ENCODE assay signal across 1 cellular context in the genomic region with DNA sequence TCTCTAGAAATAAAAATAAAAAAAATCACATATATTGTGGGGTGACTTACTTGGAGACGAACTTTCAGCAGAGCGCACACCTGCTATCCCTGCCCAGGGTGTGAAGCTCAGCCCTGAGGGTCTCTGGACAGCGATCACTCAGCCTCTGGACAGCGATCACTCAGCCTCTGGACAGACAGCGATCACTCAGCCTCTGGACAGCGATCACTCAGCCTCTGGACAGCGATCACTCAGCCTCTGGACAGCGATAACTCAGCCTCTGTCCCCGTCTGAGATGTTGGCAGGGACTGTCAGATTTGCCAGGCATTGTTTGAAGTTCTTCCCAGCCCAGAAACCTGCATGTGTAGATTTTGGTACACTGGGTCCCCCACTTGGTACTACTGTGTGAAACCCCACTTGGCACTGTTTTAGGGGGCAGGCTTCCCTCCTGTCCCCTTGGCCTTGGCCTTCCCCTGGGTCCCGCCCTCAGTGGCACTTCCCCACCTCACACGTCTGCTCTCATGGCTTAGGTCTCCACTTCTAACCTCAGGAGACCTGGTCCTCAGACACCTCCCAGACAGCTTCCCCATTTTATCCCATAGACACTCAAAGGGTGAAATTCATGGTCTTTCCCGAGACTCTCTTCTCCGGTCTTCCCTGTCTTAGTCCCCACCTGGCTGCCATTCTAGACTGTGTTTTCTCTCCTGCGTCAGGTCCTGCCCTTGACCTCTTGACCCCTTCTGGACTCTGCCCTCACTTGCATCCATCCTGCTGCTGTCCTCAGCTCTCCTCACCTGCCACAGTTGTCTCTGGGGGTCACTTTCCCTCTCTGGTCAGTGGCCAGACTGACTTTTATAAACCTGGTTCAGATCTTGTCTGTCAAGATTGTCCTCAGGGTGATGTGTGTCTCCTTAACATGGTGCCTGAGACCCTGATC.
TF ChIP-seq lines count a peak whose summit lies in the region.

No MANE protein-coding gene starts in this region.

TF ChIP-seq in SK-N-SH treated with all-trans-retinoic acid at 6 μM for 48 hours, 23 proteins besides CTCF, POLR2A, EP300 and RAD21 (continued from another document):
- TF ChIP-seq, protein P1, sequence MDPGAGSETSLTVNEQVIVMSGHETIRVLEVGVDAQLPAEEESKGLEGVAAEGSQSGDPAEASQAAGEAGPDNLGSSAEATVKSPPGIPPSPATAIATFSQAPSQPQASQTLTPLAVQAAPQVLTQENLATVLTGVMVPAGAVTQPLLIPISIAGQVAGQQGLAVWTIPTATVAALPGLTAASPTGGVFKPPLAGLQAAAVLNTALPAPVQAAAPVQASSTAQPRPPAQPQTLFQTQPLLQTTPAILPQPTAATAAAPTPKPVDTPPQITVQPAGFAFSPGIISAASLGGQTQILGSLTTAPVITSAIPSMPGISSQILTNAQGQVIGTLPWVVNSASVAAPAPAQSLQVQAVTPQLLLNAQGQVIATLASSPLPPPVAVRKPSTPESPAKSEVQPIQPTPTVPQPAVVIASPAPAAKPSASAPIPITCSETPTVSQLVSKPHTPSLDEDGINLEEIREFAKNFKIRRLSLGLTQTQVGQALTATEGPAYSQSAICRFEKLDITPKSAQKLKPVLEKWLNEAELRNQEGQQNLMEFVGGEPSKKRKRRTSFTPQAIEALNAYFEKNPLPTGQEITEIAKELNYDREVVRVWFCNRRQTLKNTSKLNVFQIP (CRISPR knock-in tag; IDR thresholded peaks at IDR 0.05; ENCODE audit: borderline replicate concordance, low read depth), result no peak
- TF ChIP-seq PPARA (CRISPR knock-in tag; IDR thresholded peaks at IDR 0.05; ENCODE audit: borderline replicate concordance) (no peak), CSDC2 (CRISPR knock-in tag; IDR thresholded peaks at IDR 0.05) (no peak), OSR1 (CRISPR knock-in tag; IDR thresholded peaks at IDR 0.05) (no peak)
- TF ChIP-seq, protein P2, sequence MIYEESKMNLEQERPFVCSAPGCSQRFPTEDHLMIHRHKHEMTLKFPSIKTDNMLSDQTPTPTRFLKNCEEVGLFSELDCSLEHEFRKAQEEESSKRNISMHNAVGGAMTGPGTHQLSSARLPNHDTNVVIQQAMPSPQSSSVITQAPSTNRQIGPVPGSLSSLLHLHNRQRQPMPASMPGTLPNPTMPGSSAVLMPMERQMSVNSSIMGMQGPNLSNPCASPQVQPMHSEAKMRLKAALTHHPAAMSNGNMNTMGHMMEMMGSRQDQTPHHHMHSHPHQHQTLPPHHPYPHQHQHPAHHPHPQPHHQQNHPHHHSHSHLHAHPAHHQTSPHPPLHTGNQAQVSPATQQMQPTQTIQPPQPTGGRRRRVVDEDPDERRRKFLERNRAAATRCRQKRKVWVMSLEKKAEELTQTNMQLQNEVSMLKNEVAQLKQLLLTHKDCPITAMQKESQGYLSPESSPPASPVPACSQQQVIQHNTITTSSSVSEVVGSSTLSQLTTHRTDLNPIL (CRISPR knock-in tag; IDR thresholded peaks at IDR 0.05; ENCODE audit: low read depth), result no peak
